22 cellular contexts compared by ENCODE assay signal in the genomic region with DNA sequence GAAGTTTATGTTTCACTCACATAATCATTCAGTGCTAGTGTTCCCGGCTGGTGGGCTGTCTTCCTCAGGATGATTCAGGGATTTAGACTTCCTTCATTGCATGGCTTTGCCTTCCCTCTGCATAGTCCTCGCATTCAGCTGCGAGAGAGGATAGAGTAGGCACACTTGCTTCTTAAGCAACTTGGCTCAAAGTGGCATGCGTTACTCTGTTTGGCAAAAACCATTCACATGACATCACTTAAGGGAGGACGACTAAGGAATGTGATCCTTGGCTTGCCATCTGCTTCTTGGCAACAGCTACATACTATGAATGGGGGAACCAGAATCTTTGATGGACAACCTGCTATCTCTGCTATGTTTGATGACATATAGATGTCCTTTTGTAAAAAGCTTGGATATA.
DNase-seq lines count a peak whose midpoint lies in the region; ATAC-seq, FAIRE-seq and TF ChIP-seq lines count a peak whose summit lies in the region.
"Had no signal": no experiment of that assay in that cellular context is flagged by ENCODE, and none has a peak within 500 bp of the region (broad histone marks: within the 10 kb centered on the region; RNA-seq: fewer than 3 reads in every experiment).

No MANE protein-coding gene starts in this region.

- H3K4me3 Mint-ChIP-seq in astrocyte (ENCODE audit: unreplicated experiment): no peak overlapping the region
- H3K4me3 Mint-ChIP-seq: activated naive CD8-positive, alpha-beta T cell treated with anti-CD3 and anti-CD28 coated beads for 36 hours; immature natural killer cell; nephron progenitor cell; stimulated activated effector memory CD8-positive, alpha-beta T cell treated with anti-CD3 and anti-CD28 coated beads, Interleukin-12 subunit alpha, Interleukin-12 subunit beta, amount 100 ng/mL, for 72 hours had no signal

- H4K20me1 ChIP-seq in astrocyte (ENCODE audit: insufficient read depth, low read length) (no peaks in the 10 kb centered on the region), hepatocyte (ENCODE audit: insufficient read depth, poor library complexity, severe bottlenecking) (no peaks in the 10 kb centered on the region)

- no peaks in the 10 kb centered on the region for H3K9me2 ChIP-seq in hepatocyte (replicated peaks; ENCODE audit: insufficient read depth)

- H3K4me2 ChIP-seq in astrocyte (ENCODE audit: low read length): no peak overlapping the region
- H3K4me2 ChIP-seq in hepatocyte: no peak overlapping the region

- H3K27ac Mint-ChIP-seq in astrocyte (ENCODE audit: unreplicated experiment): peak overlapping the region; percentile 3
- H3K27ac Mint-ChIP-seq: activated naive CD8-positive, alpha-beta T cell treated with anti-CD3 and anti-CD28 coated beads for 36 hours; immature natural killer cell; nephron progenitor cell; stimulated activated effector memory CD8-positive, alpha-beta T cell treated with anti-CD3 and anti-CD28 coated beads, Interleukin-12 subunit alpha, Interleukin-12 subunit beta, amount 100 ng/mL, for 72 hours had no signal

- H3K4me1 ChIP-seq in astrocyte (ENCODE audit: insufficient read depth, low read length): peaks cover 3% of the 10 kb centered on the region
- peaks cover 10% of the 10 kb centered on the region for H3K4me1 ChIP-seq in hepatocyte (ENCODE audit: insufficient read depth)
- no peaks in the 10 kb centered on the region for H3K4me1 ChIP-seq in prostate gland (replicated peaks)

- H3K36me3 ChIP-seq in astrocyte (ENCODE audit: insufficient read depth, low read length) (no peaks in the 10 kb centered on the region), hepatocyte (replicated peaks; ENCODE audit: insufficient read depth, low read depth) (no peaks in the 10 kb centered on the region), prostate gland (no peaks in the 10 kb centered on the region)
- H3K36me3 ChIP-seq: thyroid gland had no signal

- WGBS in hepatocyte (ENCODE audit: low lambda C conversion rate, missing lambda C conversion rate): 60% methylated on average over 5 of the region's 5 CpGs
- 29% methylated on average over 5 of the region's 5 CpGs for WGBS in prostate gland

- H3K27ac ChIP-seq in astrocyte (ENCODE audit: low read depth, low read length) (no peak overlapping the region), hepatocyte (peak overlapping the region; percentile 9), prostate gland (no peak overlapping the region)
- H3K27ac ChIP-seq: C4-2B, dorsolateral prefrontal cortex, thyroid gland had no signal

- no peak overlapping the region for H3K9ac ChIP-seq in astrocyte (ENCODE audit: low read length)

- no peaks in the 10 kb centered on the region for H3K27me3 Mint-ChIP-seq in astrocyte (ENCODE audit: low read depth, unreplicated experiment)
- H3K27me3 Mint-ChIP-seq: activated naive CD8-positive, alpha-beta T cell treated with anti-CD3 and anti-CD28 coated beads for 36 hours had no signal

- H3K9me3 ChIP-seq in astrocyte (ENCODE audit: insufficient read depth, low read depth, low read length) (no peaks in the 10 kb centered on the region), hepatocyte (ENCODE audit: low read depth) (no peaks in the 10 kb centered on the region), prostate gland (no peaks in the 10 kb centered on the region)
- H3K9me3 ChIP-seq: thyroid gland had no signal

- intact Hi-C loops in prostate gland (cut with DNase I): no loop called here

- H2AFZ ChIP-seq in astrocyte (ENCODE audit: low read depth, low read length) (no peak overlapping the region), hepatocyte (no peak overlapping the region)

- DNase-seq in NCI-H524 (lab: John Stamatoyannopoulos, UW): peak; percentile 4 to 56
- DNase-seq in NCI-H524 treated with DMSO at 0.1 percent for 48 hours (lab: John Stamatoyannopoulos, UW): no peak
- no peak for DNase-seq in astrocyte (ENCODE audit: low read depth)
- no peak for DNase-seq in hepatocyte (ENCODE audit: low spot score)
- peak; percentile 15 for DNase-seq in prostate gland (ENCODE audit: low spot score)
- DNase-seq in activated CD4-positive, alpha-beta T cell treated with anti-CD3 and anti-CD28 coated beads, Interleukin-2, amount 50 U/mL, for 4 hours: no peak
- DNase-seq in OCI-M1 (lab: John Stamatoyannopoulos, UW): no peak
- DNase-seq: activated naive CD8-positive, alpha-beta T cell treated with anti-CD3 and anti-CD28 coated beads for 36 hours; activated T-cell treated with anti-CD3 and anti-CD28 coated beads, Interleukin-2, amount 50 U/mL, for 1 hour; DMS153; dorsolateral prefrontal cortex; head of caudate nucleus; immature natural killer cell; midbrain; NCI-H1105; NCI-H2171; nephron progenitor cell had no signal

- TF ChIP-seq CTCF in astrocyte (IDR thresholded peaks at IDR 0.05; ENCODE audit: insufficient read depth, low read depth, low read length) (no peak), hepatocyte (IDR thresholded peaks at IDR 0.05; ENCODE audit: poor library complexity) (no peak), prostate gland (IDR thresholded peaks at IDR 0.05) (no peak)

- ATAC-seq in HG03139 (IDR thresholded peaks at IDR 0.05; ENCODE audit: unreplicated experiment): no peak
- ATAC-seq: esophagus mucosa had no signal

- H3K36me3 Mint-ChIP-seq in astrocyte (ENCODE audit: low read depth, unreplicated experiment): no peaks in the 10 kb centered on the region
- H3K36me3 Mint-ChIP-seq: activated naive CD8-positive, alpha-beta T cell treated with anti-CD3 and anti-CD28 coated beads for 36 hours; immature natural killer cell; stimulated activated effector memory CD8-positive, alpha-beta T cell treated with anti-CD3 and anti-CD28 coated beads, Interleukin-12 subunit alpha, Interleukin-12 subunit beta, amount 100 ng/mL, for 72 hours had no signal

- H3K79me2 ChIP-seq in astrocyte (ENCODE audit: insufficient read depth, low read length) (no peaks in the 10 kb centered on the region), hepatocyte (no peaks in the 10 kb centered on the region)

- no peaks in the 10 kb centered on the region for H3K27me3 ChIP-seq in astrocyte (ENCODE audit: insufficient read depth, low read length)
- H3K27me3 ChIP-seq in hepatocyte: no peaks in the 10 kb centered on the region
- no peaks in the 10 kb centered on the region for H3K27me3 ChIP-seq in prostate gland (replicated peaks; ENCODE audit: insufficient read depth)
- H3K27me3 ChIP-seq: dorsolateral prefrontal cortex, thyroid gland had no signal

- no peak for TF ChIP-seq POLR2A in prostate gland (IDR thresholded peaks at IDR 0.05)

- no peaks in the 10 kb centered on the region for H3K9me3 Mint-ChIP-seq in astrocyte (ENCODE audit: unreplicated experiment)
- H3K9me3 Mint-ChIP-seq: nephron progenitor cell had no signal

- no peak for FAIRE-seq in astrocyte (lab: Jason Lieb, UNC)

- peaks cover 18% of the 10 kb centered on the region for H3K4me1 Mint-ChIP-seq in astrocyte (ENCODE audit: low read depth, unreplicated experiment)
- H3K4me1 Mint-ChIP-seq: activated naive CD8-positive, alpha-beta T cell treated with anti-CD3 and anti-CD28 coated beads for 36 hours; immature natural killer cell; stimulated activated effector memory CD8-positive, alpha-beta T cell treated with anti-CD3 and anti-CD28 coated beads, Interleukin-12 subunit alpha, Interleukin-12 subunit beta, amount 100 ng/mL, for 72 hours had no signal

- H3K4me3 ChIP-seq in astrocyte (ENCODE audit: insufficient read depth, low read depth, low read length) (no peak overlapping the region), hepatocyte (no peak overlapping the region), prostate gland (no peak overlapping the region)
- H3K4me3 ChIP-seq: dorsolateral prefrontal cortex, thyroid gland had no signal

Comparison
In these comparisons a context has a peak if more than half of its experiments do, and no peak if none do; other contexts are left out.
1. DNase-seq: peak in NCI-H524 (2 of 2) and prostate gland (single experiment); none in NCI-H524 treated with DMSO at 0.1 percent for 48 hours (single experiment), astrocyte (single experiment), hepatocyte (single experiment), activated CD4-positive, alpha-beta T cell treated with anti-CD3 and anti-CD28 coated beads, Interleukin-2, amount 50 U/mL, for 4 hours (0 of 2) and OCI-M1 (single experiment).